Comparison of ENCODE assay signal across 16 cellular contexts in genomic region chr14:88069677-88070076, GRCh38.
"Had no signal": no experiment of that assay in that cellular context is flagged by ENCODE, and none has a peak within 500 bp of the region (broad histone marks: within the 10 kb centered on the region; RNA-seq: fewer than 3 reads in every experiment).

No MANE protein-coding gene starts in this region.

- H3K36me3 Mint-ChIP-seq: WTC11 had no signal

- FAIRE-seq: frontal cortex had no signal

- H3K4me1 Mint-ChIP-seq: endodermal cell, WTC11 had no signal

- DNase-seq: activated CD4-positive, alpha-beta T cell treated with anti-CD3 and anti-CD28 coated beads for 4 hours; activated CD8-positive, alpha-beta T cell treated with anti-CD3 and anti-CD28 coated beads for 36 hours; activated effector memory CD4-positive, alpha-beta T cell treated with Interleukin-2 at 50 U/mL for 16 hours; activated naive CD4-positive, alpha-beta T cell treated with anti-CD3 and anti-CD28 coated beads, Interleukin-2, amount 50 U/mL, for 16 hours; activated T-cell treated with anti-CD3 and anti-CD28 coated beads, Interleukin-2, amount 50 U/mL, for 4 hours; endodermal cell; head of caudate nucleus; kidney glomerular epithelial cell; left ventricle myocardium superior; mesenchymal stem cell; natural killer cell; thyroid gland; uterus had no signal

- H3K27ac ChIP-seq: thyroid gland, uterus had no signal

- H3K4me3 ChIP-seq: thyroid gland, uterus had no signal

- H3K9me3 ChIP-seq: thyroid gland, uterus had no signal

- H3K36me3 ChIP-seq: thyroid gland, uterus had no signal

- H3K4me3 Mint-ChIP-seq: activated CD8-positive, alpha-beta T cell treated with anti-CD3 and anti-CD28 coated beads for 36 hours; activated T-cell treated with anti-CD3 and anti-CD28 coated beads, Interleukin-2, amount 50 U/mL, for 4 hours; endodermal cell; natural killer cell; stimulated activated memory B cell treated with anti-CD40 and anti-IgM and Interleukin-4, amounts not matched to agents 10 μg/mL and 1 μg/mL and 100 μg/mL, for 72 hours; WTC11 had no signal

- H3K27ac Mint-ChIP-seq: activated CD8-positive, alpha-beta T cell treated with anti-CD3 and anti-CD28 coated beads for 36 hours; endodermal cell; natural killer cell; stimulated activated memory B cell treated with anti-CD40 and anti-IgM and Interleukin-4, amounts not matched to agents 10 μg/mL and 1 μg/mL and 100 μg/mL, for 72 hours; WTC11 had no signal

- H3K27me3 Mint-ChIP-seq: activated CD8-positive, alpha-beta T cell treated with anti-CD3 and anti-CD28 coated beads for 36 hours had no signal

- H3K4me1 ChIP-seq: thyroid gland, uterus had no signal

- H3K27me3 ChIP-seq: thyroid gland, uterus had no signal
